8 cellular contexts compared by ENCODE assay signal in the genomic region with DNA sequence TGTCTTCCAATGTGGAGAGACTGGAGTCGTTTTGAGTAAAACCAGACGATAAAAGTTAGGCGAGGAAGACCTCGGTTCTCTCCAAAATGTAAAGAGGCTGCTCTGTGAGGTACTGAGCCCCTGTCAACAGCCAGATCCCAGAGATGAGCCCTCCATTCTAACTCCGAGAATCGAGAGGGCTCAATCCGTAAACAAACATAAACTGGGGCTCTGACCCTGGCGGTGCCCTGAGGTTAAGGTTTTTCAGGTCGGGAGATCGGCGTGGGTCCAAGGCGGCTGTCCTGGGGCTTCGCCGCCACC. TPM values are rescaled to one million over a fixed set of nuclear protein-coding genes. Genes with fewer than 3 reads are reported as not detected.
DNase-seq lines count a peak whose midpoint lies in the region; ATAC-seq and TF ChIP-seq lines count a peak whose summit lies in the region.

No MANE protein-coding gene starts in this region.

- no peaks in the 10 kb centered on the region for H4K20me1 ChIP-seq in MM.1S (ENCODE audit: insufficient read depth, low read length)

- 1% methylated on average over 14 of the region's 14 CpGs for WGBS in ectodermal cell, 2 experiments

- H3K9ac ChIP-seq in MM.1S (ENCODE audit: low read length) = peak overlapping the region; percentile 87

- H3K36me3 ChIP-seq in MM.1S (replicated peaks; ENCODE audit: insufficient read depth, low read length) = no peaks in the 10 kb centered on the region
- H3K36me3 ChIP-seq in ectodermal cell (ENCODE audit: control insufficient read depth, insufficient read depth, low read length) = no peaks in the 10 kb centered on the region
- peaks cover 9% of the 10 kb centered on the region for H3K36me3 ChIP-seq in neuron (ENCODE audit: insufficient read depth, low read length)

- no peak for ATAC-seq in HG02571 (IDR thresholded peaks at IDR 0.05; ENCODE audit: unreplicated experiment)
- no peak for ATAC-seq in HG03469 (IDR thresholded peaks at IDR 0.05; ENCODE audit: unreplicated experiment)

- peak overlapping the region; percentile 81 for H3K27ac ChIP-seq in MM.1S (ENCODE audit: low read length)
- no peak overlapping the region for H3K27ac ChIP-seq in ectodermal cell (ENCODE audit: insufficient read depth, low read depth, low read length, poor library complexity, severe bottlenecking)

- H3F3A ChIP-seq in MM.1S (ENCODE audit: insufficient read depth, low read length) = peaks cover 28% of the 10 kb centered on the region

- H3K4me3 ChIP-seq in GM12865 (ENCODE audit: low read depth, low read length) (peak overlapping the region; percentile 79), MM.1S (ENCODE audit: low read length) (peak overlapping the region; percentile 84), ectodermal cell (ENCODE audit: insufficient read depth, low read depth, low read length) (peak overlapping the region; percentile 83), neuron (ENCODE audit: low read length) (peak overlapping the region; percentile 74)

- TF ChIP-seq CTCF in GM12865 (IDR thresholded peaks at IDR 0.05; ENCODE audit: insufficient read depth, low read depth, low read length, missing control alignments) (no peak), MM.1S (IDR thresholded peaks at IDR 0.05; ENCODE audit: low read length) (no peak)

- peak overlapping the region; percentile 65 for H3K4me2 ChIP-seq in MM.1S (ENCODE audit: low read depth, low read length)

- H3K27me3 ChIP-seq in MM.1S (replicated peaks; ENCODE audit: insufficient read depth, low read length) (no peaks in the 10 kb centered on the region), ectodermal cell (ENCODE audit: control insufficient read depth, insufficient read depth, low read length, poor library complexity, severe bottlenecking) (no peaks in the 10 kb centered on the region), neuron (ENCODE audit: insufficient read depth, low read length) (no peaks in the 10 kb centered on the region)

- peaks cover 42% of the 10 kb centered on the region for H3K79me2 ChIP-seq in MM.1S (ENCODE audit: low read length)

- DNase-seq in GM12865 (ENCODE audit: low read depth) = no peak
- no peak for DNase-seq in MM.1S
- DNase-seq in NCI-H1417 treated with DMSO at 0.1 percent for 48 hours (lab: John Stamatoyannopoulos, UW) = no peak
- no peak for DNase-seq in LoVo (ENCODE audit: low spot score)

- peaks cover 9% of the 10 kb centered on the region for H3K4me1 ChIP-seq in MM.1S (ENCODE audit: low read length)
- H3K4me1 ChIP-seq in ectodermal cell (ENCODE audit: control insufficient read depth, insufficient read depth, low read length) = no peaks in the 10 kb centered on the region
- H3K4me1 ChIP-seq in neuron (ENCODE audit: insufficient read depth, low read length) = peaks cover 26% of the 10 kb centered on the region

- H3K9me3 ChIP-seq in MM.1S (replicated peaks; ENCODE audit: insufficient read depth, low read length) (no peaks in the 10 kb centered on the region), ectodermal cell (ENCODE audit: control insufficient read depth, low read length) (no peaks in the 10 kb centered on the region), neuron (ENCODE audit: low read length) (no peaks in the 10 kb centered on the region)

- peak overlapping the region; percentile 87 for H2AFZ ChIP-seq in MM.1S (ENCODE audit: low read length)
- peak overlapping the region; percentile 94 for H2AFZ ChIP-seq in neuron (ENCODE audit: low read depth, low read length)

- H3K9me2 ChIP-seq in MM.1S (replicated peaks; ENCODE audit: insufficient read depth, low read length) = no peaks in the 10 kb centered on the region

RNA-seq across cellular contexts. Expression of a gene that starts 0.4 kb away (rescaled TPM):
- 25.3 TPM for polyA plus RNA-seq in ectodermal cell (2013, experiment 1 of 4)
- 19.3 TPM for polyA plus RNA-seq in ectodermal cell (2013, experiment 2 of 4)
- 17.6 TPM for polyA plus RNA-seq in ectodermal cell (2013, experiment 3 of 4)
- polyA plus RNA-seq in ectodermal cell (2013, experiment 4 of 4) = 18.7 TPM

RNA-seq across cellular contexts. Expression of a gene that starts 3.8 kb away (rescaled TPM):
- 81.0 TPM for polyA plus RNA-seq in ectodermal cell (2013, experiment 1 of 4)
- polyA plus RNA-seq in ectodermal cell (2013, experiment 2 of 4) = 76.8 TPM
- polyA plus RNA-seq in ectodermal cell (2013, experiment 3 of 4) = 57.8 TPM
- polyA plus RNA-seq in ectodermal cell (2013, experiment 4 of 4) = 63.9 TPM

RNA-seq across cellular contexts. Expression of a gene that starts 22.5 kb away (rescaled TPM):
- polyA plus RNA-seq in ectodermal cell (2013, experiment 1 of 4) = 3.3 TPM
- polyA plus RNA-seq in ectodermal cell (2013, experiment 2 of 4) = 3.8 TPM
- polyA plus RNA-seq in ectodermal cell (2013, experiment 3 of 4) = 1.5 TPM
- 3.0 TPM for polyA plus RNA-seq in ectodermal cell (2013, experiment 4 of 4)

RNA-seq across cellular contexts. Expression of a gene that starts 46.1 kb away (rescaled TPM):
- not detected for polyA plus RNA-seq in ectodermal cell (2013, experiment 1 of 4)
- polyA plus RNA-seq in ectodermal cell (2013, experiment 2 of 4) = 0.34 TPM
- 0.27 TPM for polyA plus RNA-seq in ectodermal cell (2013, experiment 3 of 4)
- polyA plus RNA-seq in ectodermal cell (2013, experiment 4 of 4) = 0.24 TPM
